1 cellular context compared by ENCODE assay signal in genomic region chr7:149855368-149856305, GRCh38.
A peak's percentile ranks its signal among the peaks of the same experiment; 100 is the strongest.
TF ChIP-seq lines count a peak whose summit lies in the region.

No MANE protein-coding gene starts in this region.

TF ChIP-seq in IMR-90, 13 proteins besides CTCF, POLR2A, EP300 and RAD21 (continued from another document):
- no peak for TF ChIP-seq ELK1 (IDR thresholded peaks at IDR 0.05; ENCODE audit: borderline replicate concordance, low read depth, low read length)
- peak; percentile 54 for TF ChIP-seq MAZ (IDR thresholded peaks at IDR 0.05; ENCODE audit: borderline replicate concordance, low read depth, low read length)
- peak; percentile 62 for TF ChIP-seq FOS (IDR thresholded peaks at IDR 0.05; ENCODE audit: low read depth, low read length)
- no peak for TF ChIP-seq SMC3 (IDR thresholded peaks at IDR 0.05; ENCODE audit: low read depth, low read length)
- no peak for TF ChIP-seq RFX5 (IDR thresholded peaks at IDR 0.05; ENCODE audit: low read depth, low read length)
- no peak for TF ChIP-seq RCOR1 (IDR thresholded peaks at IDR 0.05; ENCODE audit: insufficient replicate concordance, low read length)
- TF ChIP-seq BHLHE40 (IDR thresholded peaks at IDR 0.05; ENCODE audit: low read depth, low read length) = no peak
- TF ChIP-seq MXI1 (IDR thresholded peaks at IDR 0.05; ENCODE audit: borderline replicate concordance, low read depth, low read length) = no peak
- no peak for TF ChIP-seq CEBPB (IDR thresholded peaks at IDR 0.05; ENCODE audit: low read depth, low read length)
- TF ChIP-seq CHD1 (IDR thresholded peaks at IDR 0.05; ENCODE audit: low read depth, low read length) = no peak
